In the genomic region with DNA sequence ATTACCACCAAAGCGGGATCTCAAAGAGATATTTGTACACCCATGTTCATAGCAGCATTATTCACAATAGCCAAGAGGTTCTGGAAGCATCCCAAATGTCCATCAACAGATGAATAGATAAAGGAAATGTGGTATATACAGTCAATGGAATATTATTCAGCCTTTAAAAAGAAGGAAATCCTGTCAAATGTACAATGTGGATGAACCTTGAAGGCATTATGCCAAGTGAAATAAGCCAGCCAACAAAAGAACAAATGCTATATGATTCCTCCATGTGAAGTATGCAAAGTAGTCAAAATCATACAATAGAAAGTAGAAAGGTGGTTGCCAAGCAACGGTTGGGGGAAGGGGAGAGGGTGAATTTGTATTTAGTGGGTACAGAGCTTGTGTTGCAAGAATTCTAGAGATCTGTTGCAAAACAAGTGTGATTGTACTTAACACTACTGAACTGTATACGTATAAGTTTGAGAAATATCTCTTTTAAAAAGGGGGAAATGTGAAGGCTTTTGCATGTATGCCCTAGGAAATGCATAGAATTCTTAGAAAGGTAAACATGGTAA, we compare ENCODE assay signal across 17 cellular contexts. TPM values are rescaled to one million over a fixed set of nuclear protein-coding genes. Genes with fewer than 3 reads are reported as not detected.
A peak's percentile ranks its signal among the peaks of the same experiment; 100 is the strongest.
DNase-seq lines count a peak whose midpoint lies in the region; ATAC-seq and TF ChIP-seq lines count a peak whose summit lies in the region.
"Had no signal": no experiment of that assay in that cellular context is flagged by ENCODE, and none has a peak within 500 bp of the region (broad histone marks: within the 10 kb centered on the region; RNA-seq: fewer than 3 reads in every experiment).

No MANE protein-coding gene starts in this region.

- no peak for DNase-seq in activated naive CD8-positive, alpha-beta T cell treated with anti-CD3 and anti-CD28 coated beads for 36 hours
- DNase-seq in HL-60 (ENCODE audit: low read depth in 1 of 2, low spot score in 1 of 2): peak; percentile 52 to 55
- peak; percentile 28 for DNase-seq in NOMO-1 treated with dmso at 0.1 percent for 144 hours (lab: John Stamatoyannopoulos, UW; ENCODE audit: unreplicated experiment)
- DNase-seq in lung microvascular endothelial cell (ENCODE audit: low read depth in 2 of 2): peak; percentile 2 to 92
- DNase-seq in HEK293T (ENCODE audit: extremely low spot score): no peak
- DNase-seq: COR-L47, MG63, NCI-H1417, NCI-H187 treated with DMSO at 0.1 percent for 48 hours, NCI-H345, NCI-H69, SHP77 treated with DMSO at 0.1 percent for 48 hours had no signal

- H3K27ac ChIP-seq in HL-60 (replicated peaks): peak overlapping the region; percentile 39; the same call in 1 of the 2 replicates
- H3K27ac ChIP-seq: C4-2B, KMS-11 had no signal

- peak overlapping the region; percentile 58 for H3K27ac Mint-ChIP-seq in activated naive CD8-positive, alpha-beta T cell
- H3K27ac Mint-ChIP-seq in activated naive CD8-positive, alpha-beta T cell treated with anti-CD3 and anti-CD28 coated beads for 36 hours: no peak overlapping the region
- H3K27ac Mint-ChIP-seq: GM23338 had no signal

- POLR2A ChIA-PET in HEK293T (lab: Yijun Ruan, JAX): no interaction called here

- TF ChIP-seq CTCF in HL-60 (IDR thresholded peaks at IDR 0.05; ENCODE audit: insufficient read depth, low read length): no peak

- H3K4me1 Mint-ChIP-seq in activated naive CD8-positive, alpha-beta T cell (ENCODE audit: low read depth): peaks cover 6% of the 10 kb centered on the region
- H3K4me1 Mint-ChIP-seq in activated naive CD8-positive, alpha-beta T cell treated with anti-CD3 and anti-CD28 coated beads for 36 hours: peaks cover 3% of the 10 kb centered on the region

- no peaks in the 10 kb centered on the region for H3K27me3 ChIP-seq in HL-60 (ENCODE audit: insufficient read depth, poor library complexity, severe bottlenecking)
- H3K27me3 ChIP-seq: MG63 had no signal

- H3K36me3 Mint-ChIP-seq in activated naive CD8-positive, alpha-beta T cell: peaks cover 3% of the 10 kb centered on the region
- H3K36me3 Mint-ChIP-seq in activated naive CD8-positive, alpha-beta T cell treated with anti-CD3 and anti-CD28 coated beads for 36 hours: no peaks in the 10 kb centered on the region

- H3K9me3 Mint-ChIP-seq in activated naive CD8-positive, alpha-beta T cell (ENCODE audit: low read depth): no peaks in the 10 kb centered on the region
- H3K9me3 Mint-ChIP-seq in activated naive CD8-positive, alpha-beta T cell treated with anti-CD3 and anti-CD28 coated beads for 36 hours: no peaks in the 10 kb centered on the region
- H3K9me3 Mint-ChIP-seq: GM23338 had no signal

- ATAC-seq in HG03432 (IDR thresholded peaks at IDR 0.05; ENCODE audit: unreplicated experiment): no peak
- ATAC-seq: GM23338 had no signal

- H3K4me3 Mint-ChIP-seq in activated naive CD8-positive, alpha-beta T cell: no peak overlapping the region
- H3K4me3 Mint-ChIP-seq in activated naive CD8-positive, alpha-beta T cell treated with anti-CD3 and anti-CD28 coated beads for 36 hours: no peak overlapping the region
- H3K4me3 Mint-ChIP-seq: GM23338 had no signal

- no peaks in the 10 kb centered on the region for H3K27me3 Mint-ChIP-seq in activated naive CD8-positive, alpha-beta T cell
- H3K27me3 Mint-ChIP-seq in activated naive CD8-positive, alpha-beta T cell treated with anti-CD3 and anti-CD28 coated beads for 36 hours: no peaks in the 10 kb centered on the region

- H3K4me3 ChIP-seq in HL-60 (replicated peaks; ENCODE audit: insufficient read depth, low read length): no peak overlapping the region
- H3K4me3 ChIP-seq: GM23338, MG63 had no signal

- CTCF ChIA-PET in HEK293T (lab: Yijun Ruan, JAX): no interaction called here

TF ChIP-seq in HEK293T, 16 proteins besides CTCF, POLR2A, EP300 and RAD21:
- TF ChIP-seq ARNT (IDR thresholded peaks at IDR 0.05) (no peak), CTBP1 (IDR thresholded peaks at IDR 0.05; ENCODE audit: borderline replicate concordance) (no peak), LEF1 (IDR thresholded peaks at IDR 0.05; ENCODE audit: borderline replicate concordance) (no peak), SUZ12 (IDR thresholded peaks at IDR 0.05) (no peak), L3MBTL2 (conservative IDR thresholded peaks at IDR 0.05) (no peak), ELF4 (IDR thresholded peaks at IDR 0.05) (no peak), TARDBP (IDR thresholded peaks at IDR 0.05) (no peak), BHLHE40 (IDR thresholded peaks at IDR 0.05; ENCODE audit: borderline replicate concordance) (no peak), NFRKB (IDR thresholded peaks at IDR 0.05) (no peak), SP1 (IDR thresholded peaks at IDR 0.05) (no peak), FOXM1 (IDR thresholded peaks at IDR 0.05; ENCODE audit: borderline replicate concordance) (no peak), FOXA1 (IDR thresholded peaks at IDR 0.05) (no peak), HDGF (IDR thresholded peaks at IDR 0.05; ENCODE audit: borderline replicate concordance) (no peak), FOXK2 (IDR thresholded peaks at IDR 0.05) (no peak), ZNF384 (IDR thresholded peaks at IDR 0.05) (no peak)
- TF ChIP-seq, protein P1, sequence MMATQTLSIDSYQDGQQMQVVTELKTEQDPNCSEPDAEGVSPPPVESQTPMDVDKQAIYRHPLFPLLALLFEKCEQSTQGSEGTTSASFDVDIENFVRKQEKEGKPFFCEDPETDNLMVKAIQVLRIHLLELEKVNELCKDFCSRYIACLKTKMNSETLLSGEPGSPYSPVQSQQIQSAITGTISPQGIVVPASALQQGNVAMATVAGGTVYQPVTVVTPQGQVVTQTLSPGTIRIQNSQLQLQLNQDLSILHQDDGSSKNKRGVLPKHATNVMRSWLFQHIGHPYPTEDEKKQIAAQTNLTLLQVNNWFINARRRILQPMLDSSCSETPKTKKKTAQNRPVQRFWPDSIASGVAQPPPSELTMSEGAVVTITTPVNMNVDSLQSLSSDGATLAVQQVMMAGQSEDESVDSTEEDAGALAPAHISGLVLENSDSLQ (IDR thresholded peaks at IDR 0.05): no peak

RNA-seq across cellular contexts. Expression of a gene that starts 5.0 kb away (rescaled TPM):
- total RNA-seq in activated naive CD8-positive, alpha-beta T cell treated with anti-CD3 and anti-CD28 coated beads for 36 hours: 10 to 100 TPM; 11.2 to 12.5 TPM
- 2.0 and 2.2 TPM in 2 replicates for total RNA-seq in lung microvascular endothelial cell

RNA-seq across cellular contexts. Expression of a gene that starts 47.2 kb away (rescaled TPM):
- total RNA-seq in activated naive CD8-positive, alpha-beta T cell treated with anti-CD3 and anti-CD28 coated beads for 36 hours: 1 to 10 TPM; 5.4 to 5.9 TPM
- 1.5 and 1.8 TPM in 2 replicates for total RNA-seq in lung microvascular endothelial cell

Comparison
In these comparisons a context has a peak if more than half of its experiments do, and no peak if none do; other contexts are left out.
1. DNase-seq: peak in HL-60 (2 of 2), NOMO-1 treated with dmso at 0.1 percent for 144 hours (single experiment) and lung microvascular endothelial cell (2 of 2); none in activated naive CD8-positive, alpha-beta T cell treated with anti-CD3 and anti-CD28 coated beads for 36 hours (single experiment) and HEK293T (single experiment).